ENCODE assay signal across 1 cellular context in genomic region chrX:53442322-53442631, GRCh38.
TF ChIP-seq lines count a peak whose summit lies in the region.

No MANE protein-coding gene starts in this region.

TF ChIP-seq in IMR-90, 13 proteins besides CTCF, POLR2A, EP300 and RAD21:
- TF ChIP-seq RCOR1 (IDR thresholded peaks at IDR 0.05; ENCODE audit: insufficient replicate concordance, low read length) (no peak), MXI1 (IDR thresholded peaks at IDR 0.05; ENCODE audit: borderline replicate concordance, low read depth, low read length) (no peak), SMC3 (IDR thresholded peaks at IDR 0.05; ENCODE audit: low read depth, low read length) (no peak), NFE2L2 (IDR thresholded peaks at IDR 0.05; ENCODE audit: low read depth, low read length) (no peak)
